Comparison of ENCODE assay signal across 30 cellular contexts in the genomic region with DNA sequence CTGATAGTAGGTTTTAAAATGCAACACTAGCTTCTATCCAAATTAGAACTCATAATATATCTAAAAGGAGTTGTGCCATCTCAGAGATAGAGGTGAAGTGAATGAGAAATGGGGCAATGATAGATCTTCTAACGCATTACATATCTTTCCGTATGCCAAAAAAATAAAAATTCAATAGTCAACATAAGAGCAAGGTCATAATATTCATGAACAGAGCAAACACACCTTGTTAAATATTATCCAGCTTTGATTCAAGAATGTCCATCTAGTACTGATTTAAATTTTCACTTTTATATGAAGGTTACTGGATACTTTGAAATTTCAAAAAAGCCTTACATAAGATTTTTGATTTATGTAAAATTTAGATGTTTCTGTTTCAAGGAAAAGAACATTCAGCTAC.
"Had no signal": no experiment of that assay in that cellular context is flagged by ENCODE, and none has a peak within 500 bp of the region (broad histone marks: within the 10 kb centered on the region; RNA-seq: fewer than 3 reads in every experiment).

No MANE protein-coding gene starts in this region.

- DNase-seq: activated CD4-positive, alpha-beta T cell treated with anti-CD3 and anti-CD28 coated beads for 36 hours; activated CD4-positive, alpha-beta T cell treated with anti-CD3 and anti-CD28 coated beads, Interleukin-2, amount 10 ng/mL, durations not matched to agents 7 days and 5 days; activated CD4-positive, alpha-beta T cell treated with anti-CD3 and anti-CD28 coated beads, Interleukin-2, amount 50 U/mL, for 48 hours; activated CD8-positive, alpha-beta T cell treated with anti-CD3 and anti-CD28 coated beads, Interleukin-2, amount 10 ng/mL, durations not matched to agents 7 days and 5 days; activated gamma-delta T cell treated with Interleukin-2 at 50 U/mL for 16 hours; activated naive CD4-positive, alpha-beta T cell treated with anti-CD3 and anti-CD28 coated beads for 36 hours; activated T-cell treated with anti-CD3 and anti-CD28 coated beads, Interleukin-2, amount 50 U/mL, for 24 hours; adrenal gland; caudate nucleus; MM.1S; MV-4-11; NCI-H1092; NCI-H1436 treated with DMSO at 0.1 percent for 48 hours; NCI-H1694 treated with DMSO at 0.1 percent for 48 hours; NCI-H2029; NCI-H345; NCI-H524 treated with DMSO at 0.1 percent for 48 hours; NK-92 treated with Interleukin-12 subunit alpha and Interleukin-12 subunit beta, amount 100 ng/mL, for 24 hours; SHP77; SJCRH30; SK-N-SH; T-helper 1 cell; T-helper 2 cell; T-helper 9 cell had no signal

- H3K9me2 ChIP-seq: SK-N-SH had no signal

- H3K27ac ChIP-seq: adrenal gland, KMS-11, SJCRH30 had no signal

- FAIRE-seq: astrocyte, bronchial epithelial cell had no signal

- H3K4me2 ChIP-seq: KMS-11, SK-N-SH had no signal

- H3K9me3 ChIP-seq: adrenal gland, SJCRH30, SK-N-SH had no signal

- H3K9ac ChIP-seq: KMS-11, SK-N-SH had no signal

- ATAC-seq: activated CD4-positive, alpha-beta T cell treated with anti-CD3 and anti-CD28 coated beads for 36 hours; activated CD4-positive, CD25-positive, alpha-beta regulatory T cell treated with anti-CD3 and anti-CD28 coated beads, Interleukin-2, amount 50 U/mL, for 24 hours; activated CD8-positive, alpha-beta T cell treated with anti-CD3 and anti-CD28 coated beads, Interleukin-2, amount 10 ng/mL, durations not matched to agents 7 days and 5 days; activated naive CD4-positive, alpha-beta T cell treated with anti-CD3 and anti-CD28 coated beads, Interleukin-2, amount 50 U/mL, for 72 hours; WTC11 had no signal

- H3K27me3 ChIP-seq: adrenal gland, SJCRH30 had no signal

- H3K4me3 ChIP-seq: adrenal gland, SJCRH30 had no signal

- H3K36me3 ChIP-seq: adrenal gland, SJCRH30 had no signal

- H3K4me1 ChIP-seq: adrenal gland, SJCRH30 had no signal
